In genomic region chr5:179288809-179289185, GRCh38 we compare ENCODE assay signal across 16 cellular contexts. TPM values are rescaled to one million over a fixed set of nuclear protein-coding genes. Genes with fewer than 3 reads are reported as not detected.
DNase-seq lines count a peak whose midpoint lies in the region; ATAC-seq and TF ChIP-seq lines count a peak whose summit lies in the region.
"Had no signal": no experiment of that assay in that cellular context is flagged by ENCODE, and none has a peak within 500 bp of the region (broad histone marks: within the 10 kb centered on the region; RNA-seq: fewer than 3 reads in every experiment).

No MANE protein-coding gene starts in this region.

- ATAC-seq in Right ventricle myocardium superior (ENCODE audit: poor library complexity) = no peak
- no peak for ATAC-seq in left lung
- ATAC-seq in psoas muscle = no peak
- ATAC-seq in upper lobe of right lung = no peak
- ATAC-seq in GM19452 (IDR thresholded peaks at IDR 0.05; ENCODE audit: unreplicated experiment) = no peak
- ATAC-seq in HG02588 (IDR thresholded peaks at IDR 0.05; ENCODE audit: unreplicated experiment) = no peak

- H3K27me3 ChIP-seq in left ventricle myocardium inferior (ENCODE audit: low read depth) (no peaks in the 10 kb centered on the region), left lung (no peaks in the 10 kb centered on the region), psoas muscle (ENCODE audit: insufficient read depth in 3 of 3, low read length in 2 of 3) (no peaks in the 10 kb centered on the region), upper lobe of right lung (no peaks in the 10 kb centered on the region)

- intact Hi-C loops in Right ventricle myocardium superior (cut with DNase I) (no loop called here), left ventricle myocardium inferior (cut with micrococcal nuclease) (no loop called here), left lung (cut with DNase I) (no loop called here), psoas muscle (cut with DNase I) (no loop called here), upper lobe of right lung (cut with DNase I) (no loop called here)

- H3K27ac ChIP-seq in left ventricle myocardium inferior (replicated peaks) (no peak overlapping the region), left lung (no peak overlapping the region), psoas muscle (peak overlapping the region; percentile 56), upper lobe of right lung (no peak overlapping the region)
- H3K27ac ChIP-seq: GM23248 had no signal

- in situ Hi-C loops in GM13977 (cut with MboI; ENCODE audit: low pct_unique_long_range_greater_than_20kb, low sequenced_read_pairs, unreplicated experiment) = no loop called here

- DNase-seq in Right ventricle myocardium superior (peak; percentile 36), left ventricle myocardium inferior (no peak), left lung (peak; percentile 11 to 74), psoas muscle (peak in 1 of 2 donors; percentile 9), upper lobe of right lung (peak; percentile 55), GM13977 (ENCODE audit: low spot score) (no peak)
- DNase-seq: GM23248; NCI-H1436; NCI-H2029 treated with DMSO at 0.1 percent for 48 hours; NCI-H524 treated with DMSO at 0.1 percent for 48 hours; NK-92 treated with Interleukin-12 subunit alpha and Interleukin-12 subunit beta, amount 100 ng/mL, for 24 hours; OCI-M1; RPMI8226 had no signal

- 81 to 88% (median 84%) methylated on average over 11 of the region's 11 CpGs for WGBS in psoas muscle, 3 donors

- H3K36me3 ChIP-seq in left ventricle myocardium inferior = no peaks in the 10 kb centered on the region
- H3K36me3 ChIP-seq in left lung = no peaks in the 10 kb centered on the region
- no peaks in the 10 kb centered on the region for H3K36me3 ChIP-seq in psoas muscle (ENCODE audit: insufficient read depth in 1 of 2, low read depth in 1 of 2)
- H3K36me3 ChIP-seq in upper lobe of right lung = no peaks in the 10 kb centered on the region

- TF ChIP-seq CTCF in left ventricle myocardium inferior (IDR thresholded peaks at IDR 0.05; ENCODE audit: borderline replicate concordance) = no peak
- TF ChIP-seq CTCF in left lung (IDR thresholded peaks at IDR 0.05) = no peak
- no peak for TF ChIP-seq CTCF in psoas muscle (IDR thresholded peaks at IDR 0.05)
- TF ChIP-seq CTCF in upper lobe of right lung (IDR thresholded peaks at IDR 0.05) = no peak
- TF ChIP-seq CTCF in GM13977 (IDR thresholded peaks at IDR 0.05; ENCODE audit: extremely low read depth, insufficient read depth, missing control alignments) = no peak

- H3K9me3 ChIP-seq in left ventricle myocardium inferior (replicated peaks) (no peaks in the 10 kb centered on the region), left lung (no peaks in the 10 kb centered on the region), psoas muscle (no peaks in the 10 kb centered on the region), upper lobe of right lung (no peaks in the 10 kb centered on the region)
- H3K9me3 ChIP-seq: Caco-2 had no signal

- H3K4me1 ChIP-seq in left ventricle myocardium inferior (peaks cover 22% of the 10 kb centered on the region), left lung (no peaks in the 10 kb centered on the region), psoas muscle (peaks cover 36% of the 10 kb centered on the region), upper lobe of right lung (peaks cover 7% of the 10 kb centered on the region)
- H3K4me1 ChIP-seq: Caco-2 had no signal

- H3K4me3 ChIP-seq in left ventricle myocardium inferior (no peak overlapping the region), left lung (no peak overlapping the region), psoas muscle (no peak overlapping the region), upper lobe of right lung (no peak overlapping the region)
- H3K4me3 ChIP-seq: GM23248 had no signal

RNA-seq across cellular contexts. Expression of gene ADAMTS2, which starts 56.5 kb away (rescaled TPM):
- 3.6 TPM for total RNA-seq in Right ventricle myocardium superior
- 4.6 TPM for total RNA-seq in left ventricle myocardium inferior
- total RNA-seq in left lung = 10 to 100 TPM; 51.6 to 68.2 TPM
- total RNA-seq in psoas muscle = 1 to 10 TPM; 1.9 to 3.7 (median 2.5) TPM
- 1 to 10 TPM in 1 of 3 donors, under 1 TPM in 2; 0.83 to 2.0 (median 0.97) TPM for polyA plus RNA-seq in psoas muscle
- 16.4 TPM for total RNA-seq in upper lobe of right lung

Comparison
In these comparisons a context has a peak if more than half of its experiments do, and no peak if none do; other contexts are left out.
1. DNase-seq: peak in Right ventricle myocardium superior (single experiment), left lung (2 of 2) and upper lobe of right lung (single experiment); none in left ventricle myocardium inferior (single experiment) and GM13977 (single experiment).